Comparison of ENCODE assay signal across 20 cellular contexts in the genomic region with DNA sequence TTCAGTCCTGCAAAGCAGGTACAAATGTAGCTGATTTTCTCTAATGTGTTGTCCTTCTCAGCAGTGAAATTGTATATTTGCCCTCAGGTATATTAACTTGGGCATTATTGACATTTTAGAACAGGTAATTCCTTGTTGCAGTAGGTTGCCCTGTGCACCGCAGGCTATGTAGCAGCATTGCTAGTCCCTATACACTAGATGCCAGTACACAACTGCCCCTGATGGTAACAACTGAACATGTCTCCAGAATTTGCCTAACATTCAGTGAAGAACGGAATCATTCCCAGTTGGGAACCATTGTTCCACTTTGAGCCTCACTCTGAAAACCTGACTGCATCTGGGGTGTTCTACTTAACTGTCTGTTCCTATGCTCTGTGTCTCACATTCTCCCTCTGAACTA. TPM values are rescaled to one million over a fixed set of nuclear protein-coding genes. Genes with fewer than 3 reads are reported as not detected.
A peak's percentile ranks its signal among the peaks of the same experiment; 100 is the strongest.
DNase-seq lines count a peak whose midpoint lies in the region; ATAC-seq, FAIRE-seq and TF ChIP-seq lines count a peak whose summit lies in the region.
"Had no signal": no experiment of that assay in that cellular context is flagged by ENCODE, and none has a peak within 500 bp of the region (broad histone marks: within the 10 kb centered on the region; RNA-seq: fewer than 3 reads in every experiment).

No MANE protein-coding gene starts in this region.

- peak overlapping the region; percentile 24 for H3K4me3 Mint-ChIP-seq in endodermal cell
- H3K4me3 Mint-ChIP-seq: effector memory CD8-positive, alpha-beta T cell; neural crest cell; T-helper 1 cell treated with Interleukin-12 subunit alpha and Interleukin-12 subunit beta and Interleukin-4 antibody, amounts not matched to agents 30 μg/mL and 1 μg/mL, for 36 hours had no signal

- no peak for TF ChIP-seq RAD21 in SK-N-SH (IDR thresholded peaks at IDR 0.05; ENCODE audit: low read length)

- H3K4me1 Mint-ChIP-seq in endodermal cell, result peaks cover 37% of the 10 kb centered on the region

- in situ Hi-C loops in Panc1 (cut with HindIII; ENCODE audit: low pct_unique_long_range_greater_than_20kb, low sequenced_read_pairs), result no loop called here

- H3K27me3 Mint-ChIP-seq in endodermal cell (ENCODE audit: insufficient read depth), result no peaks in the 10 kb centered on the region
- H3K27me3 Mint-ChIP-seq: effector memory CD8-positive, alpha-beta T cell had no signal

- H3K9me3 ChIP-seq in SK-N-SH (peaks cover 6% of the 10 kb centered on the region; the same call in 1 of the 2 replicates), Panc1 (ENCODE audit: control insufficient read depth, insufficient read depth, low read depth, low read length) (no peaks in the 10 kb centered on the region), endodermal cell (ENCODE audit: control insufficient read depth, low read length) (peaks cover 12% of the 10 kb centered on the region), small intestine (ENCODE audit: control insufficient read depth, low read depth) (no peaks in the 10 kb centered on the region)

- no peak overlapping the region for H3K27ac Mint-ChIP-seq in endodermal cell
- H3K27ac Mint-ChIP-seq: effector memory CD8-positive, alpha-beta T cell; T-helper 1 cell treated with Interleukin-12 subunit alpha and Interleukin-12 subunit beta and Interleukin-4 antibody, amounts not matched to agents 30 μg/mL and 1 μg/mL, for 36 hours had no signal

- no peak for FAIRE-seq in small intestine (lab: Jason Lieb, UNC)

- no peak overlapping the region for H3K27ac ChIP-seq in SK-N-SH (ENCODE audit: low read depth in 2 of 2, low read length in 1 of 2)
- peak overlapping the region; percentile 91 for H3K27ac ChIP-seq in Panc1 (ENCODE audit: low read length)
- no peak overlapping the region for H3K27ac ChIP-seq in endodermal cell (ENCODE audit: low read depth, low read length)
- H3K27ac ChIP-seq in small intestine (ENCODE audit: low read depth in 1 of 2, low read length in 1 of 2), result no peak overlapping the region
- H3K27ac ChIP-seq: RWPE1 had no signal

- BruUV-seq in Panc1 (replicated peaks; lab: Mats Ljungman, UMichigan), result no TSS peak

- H3K4me1 ChIP-seq in SK-N-SH (ENCODE audit: control insufficient read depth in 1 of 2, insufficient read depth in 2 of 2, low read depth in 1 of 2, low read length in 1 of 2) (peaks cover 0 to 10% of the 10 kb centered on the region in 2 experiments; a peak in 3 of 4 replicates), Panc1 (ENCODE audit: control insufficient read depth, insufficient read depth, low read length) (peaks cover 47% of the 10 kb centered on the region), endodermal cell (ENCODE audit: control insufficient read depth, insufficient read depth, low read length) (peaks cover 26% of the 10 kb centered on the region), small intestine (ENCODE audit: control insufficient read depth in 2 of 2, insufficient read depth in 1 of 2, low read depth in 1 of 2, low read length in 1 of 2) (peaks cover 4 to 9% of the 10 kb centered on the region in 2 donors)

- no peak for TF ChIP-seq CTCF in SK-N-SH (IDR thresholded peaks at IDR 0.05)
- TF ChIP-seq CTCF in Panc1 (IDR thresholded peaks at IDR 0.05), result peak; percentile 54
- peak; percentile 60 for TF ChIP-seq CTCF in endodermal cell (conservative IDR thresholded peaks at IDR 0.05)

- peaks cover 14% of the 10 kb centered on the region for H3K36me3 Mint-ChIP-seq in endodermal cell (ENCODE audit: low read depth)

- no peak overlapping the region for H3K4me2 ChIP-seq in SK-N-SH

- H3K9me2 ChIP-seq in SK-N-SH, result peaks cover 1% of the 10 kb centered on the region; the same call in 1 of the 2 replicates

- no peaks in the 10 kb centered on the region for H3K27me3 ChIP-seq in SK-N-SH (ENCODE audit: insufficient read depth)
- H3K27me3 ChIP-seq in Panc1 (ENCODE audit: control insufficient read depth, insufficient read depth, low read length), result no peaks in the 10 kb centered on the region
- H3K27me3 ChIP-seq in endodermal cell (ENCODE audit: control insufficient read depth, insufficient read depth, low read length, poor library complexity, severe bottlenecking), result peaks cover 7% of the 10 kb centered on the region
- no peaks in the 10 kb centered on the region for H3K27me3 ChIP-seq in small intestine (ENCODE audit: control insufficient read depth in 2 of 2, insufficient read depth in 2 of 2, low read length in 2 of 2)

- no peak overlapping the region; the same call in 1 of the 2 replicates for H2AFZ ChIP-seq in SK-N-SH (ENCODE audit: low read depth)

- H3K4me3 ChIP-seq in SK-N-SH (ENCODE audit: low read depth in 2 of 2, low read length in 1 of 2), result no peak overlapping the region
- H3K4me3 ChIP-seq in Panc1 (ENCODE audit: low read depth in 2 of 2, low read length in 2 of 2), result no peak overlapping the region
- H3K4me3 ChIP-seq in endodermal cell (ENCODE audit: low read length), result no peak overlapping the region
- no peak overlapping the region for H3K4me3 ChIP-seq in small intestine (ENCODE audit: low read depth in 1 of 2, low read length in 2 of 2)
- H3K4me3 ChIP-seq: lung had no signal

- peaks cover 16% of the 10 kb centered on the region for H3K9me3 Mint-ChIP-seq in endodermal cell
- H3K9me3 Mint-ChIP-seq: T-helper 1 cell treated with Interleukin-12 subunit alpha and Interleukin-12 subunit beta and Interleukin-4 antibody, amounts not matched to agents 30 μg/mL and 1 μg/mL, for 36 hours had no signal

- H3K36me3 ChIP-seq in SK-N-SH (replicated peaks in 1 of 2; ENCODE audit: control insufficient read depth in 1 of 2, insufficient read depth in 2 of 2, low read length in 1 of 2) (peaks cover 0 to 6% of the 10 kb centered on the region in 2 experiments), Panc1 (ENCODE audit: control insufficient read depth, insufficient read depth, low read length) (no peaks in the 10 kb centered on the region), endodermal cell (ENCODE audit: control insufficient read depth, insufficient read depth, low read length) (no peaks in the 10 kb centered on the region), small intestine (ENCODE audit: control insufficient read depth in 2 of 2, insufficient read depth in 2 of 2, low read length in 2 of 2) (no peaks in the 10 kb centered on the region)

- H3F3A ChIP-seq in SK-N-SH (replicated peaks; ENCODE audit: insufficient read depth), result peaks cover 16% of the 10 kb centered on the region

- H3K9ac ChIP-seq in SK-N-SH (no peak overlapping the region), endodermal cell (ENCODE audit: extremely low read depth, low read length, poor library complexity, severe bottlenecking) (no peak overlapping the region)

- intact Hi-C loops in Panc1 (cut with micrococcal nuclease; ENCODE audit: unreplicated experiment), result loop anchor here (5.0 kb wide), 1 partner anchor 35 kb away; no protein-coding TSS in a partner anchor

- no peak for DNase-seq in SK-N-SH
- DNase-seq in Panc1 (ENCODE audit: low read depth, low spot score), result no peak
- DNase-seq in endodermal cell, result no peak
- DNase-seq in small intestine, result peak; percentile 12
- DNase-seq in DMS79 treated with DMSO at 0.1 percent for 48 hours (lab: John Stamatoyannopoulos, UW), result no peak
- no peak for DNase-seq in NCI-H446 treated with DMSO at 0.1 percent for 48 hours (lab: John Stamatoyannopoulos, UW)
- DNase-seq in NCI-H1092 treated with DMSO at 0.1 percent for 48 hours (lab: John Stamatoyannopoulos, UW), result no peak
- DNase-seq: activated CD4-positive, CD25-positive, alpha-beta regulatory T cell treated with anti-CD3 and anti-CD28 coated beads, Interleukin-2, amount 50 U/mL, for 72 hours; activated naive CD4-positive, alpha-beta T cell treated with anti-CD3 and anti-CD28 coated beads, Interleukin-2, amount 50 U/mL, for 16 hours; effector memory CD8-positive, alpha-beta T cell; NCI-H1417 treated with DMSO at 0.1 percent for 48 hours; NCI-H446; stimulated activated CD4-positive, alpha-beta T cell treated with anti-CD3 and anti-CD28 coated beads, Interleukin-2, amount 100 ng/mL, for 48 hours; stimulated activated CD8-positive, alpha-beta memory T cell treated with anti-CD3 and anti-CD28 coated beads, Interleukin-4, amount 100 ng/mL, for 48 hours had no signal

- no peaks in the 10 kb centered on the region for H4K20me1 ChIP-seq in SK-N-SH (ENCODE audit: insufficient read depth)

- WGBS in SK-N-SH (ENCODE audit: low lambda C conversion rate), result 92% methylated on average over 2 of the region's 2 CpGs
- WGBS in endodermal cell (ENCODE audit: insufficient coverage in 1 of 2, insufficient read length in 1 of 2), 2 experiments, result 79 to 89% methylated on average over 2 of the region's 2 CpGs
- 55 to 79% (median 63%) methylated on average over 2 of the region's 2 CpGs for WGBS in small intestine, 3 donors

- POLR2A ChIA-PET in SK-N-SH (lab: Yijun Ruan, JAX), result no interaction called here
- POLR2A ChIA-PET in Panc1 (lab: Charles Lee), result no interaction called here

- no peaks in the 10 kb centered on the region for H3K79me2 ChIP-seq in SK-N-SH (ENCODE audit: insufficient read depth)

- CTCF ChIA-PET in SK-N-SH (lab: Yijun Ruan, JAX) (interaction anchor here (0.8 to 15.4 kb wide), 2 partner anchors 9 to 75 kb away, joined by 3 to 335 read pairs; no protein-coding TSS in a partner anchor), Panc1 (lab: Charles Lee) (interaction anchor here (1.6 kb wide), 1 partner anchor 77 kb away, joined by 4 read pairs; no protein-coding TSS in a partner anchor)

- ATAC-seq in SK-N-SH treated with all-trans-retinoic acid at 6 μM for 48 hours (peak; percentile 54), Panc1 (peak; percentile 81)
- ATAC-seq: effector memory CD8-positive, alpha-beta T cell; sciatic nerve had no signal

- no peak for TF ChIP-seq EP300 in SK-N-SH (IDR thresholded peaks at IDR 0.05; ENCODE audit: borderline replicate concordance in 1 of 2, low read depth in 1 of 2, low read length in 1 of 2)

TF ChIP-seq in SK-N-SH treated with all-trans-retinoic acid at 6 μM for 48 hours, 23 proteins besides CTCF, POLR2A, EP300 and RAD21 (continues in another document):
- TF ChIP-seq ISL1 (CRISPR knock-in tag; IDR thresholded peaks at IDR 0.05) (no peak), ZNF70 (CRISPR knock-in tag; IDR thresholded peaks at IDR 0.05) (no peak), ARNTL (CRISPR knock-in tag; IDR thresholded peaks at IDR 0.05; ENCODE audit: borderline replicate concordance, low read depth) (no peak), ZNF565 (CRISPR knock-in tag; conservative IDR thresholded peaks at IDR 0.05; ENCODE audit: low read depth) (no peak)

TF ChIP-seq in SK-N-SH, 30 proteins besides CTCF, POLR2A, EP300 and RAD21 (continues in another document):
- TF ChIP-seq SIN3A (IDR thresholded peaks at IDR 0.05; ENCODE audit: borderline replicate concordance, low read depth, low read length) (no peak), TCF12 (IDR thresholded peaks at IDR 0.05) (no peak), CHD2 (IDR thresholded peaks at IDR 0.05; ENCODE audit: low read length, partially characterized antibody) (no peak), NRF1 (IDR thresholded peaks at IDR 0.05; ENCODE audit: low read depth, low read length) (no peak)

RNA-seq across cellular contexts. Expression of a gene that starts 23.1 kb away (rescaled TPM):
- polyA plus RNA-seq in SK-N-SH (2012; rRNA removed) (2.1 and 2.3 TPM in 2 replicates), small intestine (10 to 100 TPM; 36.2 to 56.4 (median 41.9) TPM)
- polyA plus RNA-seq in SK-N-SH (2012; cell fraction: cytosol; rRNA removed), result 3.5 and 4.0 TPM in 2 replicates
- 0.62 and 1.8 TPM in 2 replicates for polyA plus RNA-seq in SK-N-SH (2012; cell fraction: nucleus; rRNA removed)
- total RNA-seq in Panc1 (2021; ENCODE audit: unreplicated experiment) (129 TPM), endodermal cell (10 to 100 TPM; 33.0 to 34.3 TPM)
- 51.3 TPM for polyA plus RNA-seq in Panc1 (2012; ENCODE audit: insufficient read length)
- 36.1 TPM for polyA plus RNA-seq in endodermal cell (2013, experiment 1 of 2)
- polyA plus RNA-seq in endodermal cell (2013, experiment 2 of 2), result 41.4 TPM
